In the genomic region with DNA sequence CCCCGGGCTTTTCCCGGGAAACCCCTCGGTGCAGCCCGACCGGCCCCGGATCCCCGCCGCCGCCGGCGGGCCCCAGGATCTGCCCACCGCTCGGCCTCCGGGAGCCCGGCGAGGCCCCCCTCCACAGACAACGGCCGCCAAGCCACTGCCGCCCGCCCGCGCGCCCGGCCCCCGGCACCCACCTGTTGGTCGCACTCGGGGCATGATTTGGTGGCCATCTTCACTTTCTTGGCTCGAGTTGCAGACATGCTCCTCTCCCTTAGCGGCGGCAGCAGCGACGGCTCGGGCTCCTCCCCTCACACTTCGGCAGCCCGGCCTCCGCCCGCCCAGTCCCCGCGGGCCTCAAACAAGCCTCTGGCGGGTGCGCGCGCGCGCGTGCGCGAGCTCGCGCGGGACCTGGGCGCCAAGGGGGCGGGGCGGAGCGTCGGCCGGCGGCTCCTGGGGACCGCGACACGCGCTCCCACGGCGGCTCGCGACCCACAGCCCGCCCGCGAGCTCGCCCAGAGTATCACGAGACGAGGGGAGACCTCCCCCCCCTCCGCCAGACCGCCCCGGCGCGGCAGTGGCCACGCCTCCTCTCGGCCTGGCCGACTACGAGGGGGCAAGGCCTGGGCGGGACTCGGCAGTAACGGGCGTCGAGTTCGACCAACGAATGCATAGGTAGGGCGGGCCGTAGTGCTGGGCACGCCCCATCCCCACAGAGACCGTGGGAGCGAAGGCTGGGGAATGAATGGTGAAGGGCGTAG, we compare ENCODE assay signal across 8 cellular contexts. TPM values are rescaled to one million over a fixed set of nuclear protein-coding genes. Genes with fewer than 3 reads are reported as not detected.
DNase-seq lines count a peak whose midpoint lies in the region; ATAC-seq and TF ChIP-seq lines count a peak whose summit lies in the region.

A gene with protein sequence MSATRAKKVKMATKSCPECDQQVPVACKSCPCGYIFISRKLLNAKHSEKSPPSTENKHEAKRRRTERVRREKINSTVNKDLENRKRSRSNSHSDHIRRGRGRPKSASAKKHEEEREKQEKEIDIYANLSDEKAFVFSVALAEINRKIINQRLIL (minus strand): TSS at position 279 of the 746 bp plus-strand sequence. CDS start 31 bp downstream, at position 248.

- intact Hi-C loops in cardiac septum (cut with DNase I) = loop anchor here (2.0 kb wide), 1 partner anchor 142 kb away; a partner anchor contains a TSS

- H3K4me1 ChIP-seq in upper lobe of left lung = peaks cover 8 to 17% (median 11%) of the 10 kb centered on the region in 4 donors

- TF ChIP-seq POLR2A in upper lobe of left lung (IDR thresholded peaks at IDR 0.05) = peak in 3 of 4 donors; percentile 38 to 72 (median 57)

- DNase-seq in GM12865 (ENCODE audit: low read depth) (peak; percentile 97), NCI-H1417 (lab: John Stamatoyannopoulos, UW) (peak; percentile 92 to 98 (median 95)), SW 1271 (lab: John Stamatoyannopoulos, UW) (peak; percentile 67 to 85), cardiac septum (ENCODE audit: low spot score) (peak; percentile 98), pons (ENCODE audit: low spot score) (peak; percentile 96), upper lobe of left lung (peak; percentile 96 to 99)
- peak; percentile 79 for DNase-seq in activated naive CD8-positive, alpha-beta T cell treated with anti-CD3 and anti-CD28 coated beads, Interleukin-2, amount 50 U/mL, for 16 hours (ENCODE audit: low read depth, low spot score)

- no peaks in the 10 kb centered on the region for H3K9me3 ChIP-seq in upper lobe of left lung

- TF ChIP-seq EP300 in upper lobe of left lung (IDR thresholded peaks at IDR 0.05) = no peak

- peak within 1 kb of the TSS; percentile 85 to 91 (median 88) for H3K27ac ChIP-seq in upper lobe of left lung

- ATAC-seq in HG02759 (IDR thresholded peaks at IDR 0.05; ENCODE audit: unreplicated experiment) (peak; percentile 96), upper lobe of left lung (ENCODE audit: low FRiP score in 2 of 2) (peak; percentile 98)

- 0 to 1% methylated on average over 25 to 48 of the region's 94 CpGs for WGBS in upper lobe of left lung, 2 donors

- TF ChIP-seq CTCF in GM12865 (IDR thresholded peaks at IDR 0.05; ENCODE audit: insufficient read depth, low read depth, low read length, missing control alignments) (no peak), upper lobe of left lung (IDR thresholded peaks at IDR 0.05) (no peak)

- no peaks in the 10 kb centered on the region for H3K27me3 ChIP-seq in upper lobe of left lung

- no peaks in the 10 kb centered on the region for H3K36me3 ChIP-seq in upper lobe of left lung

- H3K4me3 ChIP-seq in GM12865 (ENCODE audit: low read depth, low read length) (peak within 1 kb of the TSS; percentile 72), upper lobe of left lung (peak within 1 kb of the TSS; percentile 68 to 99 (median 82))

RNA-seq across cellular contexts. Expression of the gene that starts here (rescaled TPM):
- total RNA-seq in cardiac septum (13.6 TPM), upper lobe of left lung (1 to 10 TPM; 4.2 to 9.5 (median 6.2) TPM)

Comparison
In these comparisons a context has a peak if more than half of its experiments do, and no peak if none do; other contexts are left out.
1. Peak in every context shown above with its lines: DNase-seq, ATAC-seq, H3K4me3 ChIP-seq and H3K27ac ChIP-seq.